21 cellular contexts compared by ENCODE assay signal in the genomic region with DNA sequence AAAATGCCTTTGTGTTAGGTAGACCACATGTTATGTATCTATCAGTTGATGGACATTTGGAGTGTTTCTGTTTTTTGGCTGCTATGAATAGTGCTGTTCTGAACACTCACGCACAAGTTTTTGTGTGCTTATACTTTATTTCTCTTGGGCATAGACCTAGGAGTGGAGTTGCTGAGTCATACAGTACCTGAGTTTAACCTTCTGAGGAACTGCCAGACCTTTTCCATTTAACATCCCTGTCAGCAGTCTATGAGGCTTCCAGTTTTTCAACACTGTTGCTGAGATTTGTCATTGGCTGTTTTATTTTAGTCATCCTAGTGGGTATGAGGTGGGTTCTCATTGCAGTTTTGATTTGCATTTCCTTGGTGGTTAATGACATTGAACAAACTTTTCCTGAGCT. TPM values are rescaled to one million over a fixed set of nuclear protein-coding genes. Genes with fewer than 3 reads are reported as not detected.
DNase-seq lines count a peak whose midpoint lies in the region; ATAC-seq and TF ChIP-seq lines count a peak whose summit lies in the region.
"Had no signal": no experiment of that assay in that cellular context is flagged by ENCODE, and none has a peak within 500 bp of the region (broad histone marks: within the 10 kb centered on the region; RNA-seq: fewer than 3 reads in every experiment).

No MANE protein-coding gene starts in this region.

- H3K9me3 Mint-ChIP-seq in activated T-cell treated with anti-CD3 and anti-CD28 coated beads, Interleukin-2, amount 50 U/mL, for 72 hours: no peaks in the 10 kb centered on the region
- H3K9me3 Mint-ChIP-seq: activated CD4-positive, alpha-beta T cell treated with anti-CD3 and anti-CD28 coated beads, Interleukin-2, amount 10 ng/mL, durations not matched to agents 24 days and 14 days; activated naive CD4-positive, alpha-beta T cell treated with anti-CD3 and anti-CD28 coated beads for 36 hours; CD4-positive, CD25-positive, alpha-beta regulatory T cell; nephron progenitor cell had no signal

- no peak overlapping the region for H3K4me3 ChIP-seq in LNCaP clone FGC (ENCODE audit: low read depth, low read length)
- no peak overlapping the region for H3K4me3 ChIP-seq in epithelial cell of esophagus (ENCODE audit: low read length)
- H3K4me3 ChIP-seq: prostate gland, vagina had no signal

- peak overlapping the region; percentile 39 to 57 for H3K4me3 Mint-ChIP-seq in activated T-cell treated with anti-CD3 and anti-CD28 coated beads, Interleukin-2, amount 50 U/mL, for 72 hours
- H3K4me3 Mint-ChIP-seq: activated CD4-positive, alpha-beta T cell treated with anti-CD3 and anti-CD28 coated beads, Interleukin-2, amount 10 ng/mL, durations not matched to agents 24 days and 14 days; activated naive CD4-positive, alpha-beta T cell treated with anti-CD3 and anti-CD28 coated beads for 36 hours; nephron progenitor cell had no signal

- DNase-seq in activated T-cell treated with anti-CD3 and anti-CD28 coated beads, Interleukin-2, amount 50 U/mL, for 72 hours: no peak
- no peak for DNase-seq in activated T-cell treated with anti-CD3 and anti-CD28 coated beads, Interleukin-2, amount 50 U/mL, for 1 hour
- DNase-seq in LNCaP clone FGC (ENCODE audit: low read depth) (peak; percentile 13), epithelial cell of esophagus (ENCODE audit: low read depth) (peak; percentile 46), renal cortical epithelial cell (ENCODE audit: low read depth) (peak; percentile 46), KG1 (lab: John Stamatoyannopoulos, UW) (no peak)
- DNase-seq in activated CD8-positive, alpha-beta memory T cell treated with anti-CD3 and anti-CD28 coated beads, Interleukin-2, amount 50 U/mL, for 48 hours: no peak
- DNase-seq: activated CD4-positive, alpha-beta T cell treated with anti-CD3 and anti-CD28 coated beads, Interleukin-2, amount 10 ng/mL, durations not matched to agents 24 days and 14 days; activated naive CD4-positive, alpha-beta T cell treated with anti-CD3 and anti-CD28 coated beads for 36 hours; CD4-positive, CD25-positive, alpha-beta regulatory T cell; H7; hypothalamus; IMR-90; islet precursor cell; NCI-H187; NCI-H446 treated with DMSO at 0.1 percent for 48 hours; nephron progenitor cell; NK-92 treated with Interleukin-12 subunit alpha and Interleukin-12 subunit beta, amount 100 ng/mL, for 24 hours had no signal

- H3K36me3 Mint-ChIP-seq in activated T-cell treated with anti-CD3 and anti-CD28 coated beads, Interleukin-2, amount 50 U/mL, for 72 hours (ENCODE audit: insufficient read depth in 2 of 2): peaks cover 3 to 4% of the 10 kb centered on the region in 2 donors
- H3K36me3 Mint-ChIP-seq: CD4-positive, CD25-positive, alpha-beta regulatory T cell had no signal

- H3K27me3 Mint-ChIP-seq in activated T-cell treated with anti-CD3 and anti-CD28 coated beads, Interleukin-2, amount 50 U/mL, for 72 hours (ENCODE audit: low read depth): peaks cover 15% of the 10 kb centered on the region

- peak; percentile 22 to 45 for ATAC-seq in activated T-cell treated with anti-CD3 and anti-CD28 coated beads, Interleukin-2, amount 50 U/mL, for 72 hours (replicated peaks in 1 of 2)
- ATAC-seq in HG03439 (IDR thresholded peaks at IDR 0.05; ENCODE audit: unreplicated experiment): no peak

- peaks cover 42% of the 10 kb centered on the region for H3K4me1 Mint-ChIP-seq in activated T-cell treated with anti-CD3 and anti-CD28 coated beads, Interleukin-2, amount 50 U/mL, for 72 hours (ENCODE audit: low read depth)

- no peak overlapping the region for H3K27ac Mint-ChIP-seq in activated T-cell treated with anti-CD3 and anti-CD28 coated beads, Interleukin-2, amount 50 U/mL, for 72 hours
- H3K27ac Mint-ChIP-seq: activated CD4-positive, alpha-beta T cell treated with anti-CD3 and anti-CD28 coated beads, Interleukin-2, amount 10 ng/mL, durations not matched to agents 24 days and 14 days; activated naive CD4-positive, alpha-beta T cell treated with anti-CD3 and anti-CD28 coated beads for 36 hours; CD4-positive, CD25-positive, alpha-beta regulatory T cell had no signal

- TF ChIP-seq CTCF in LNCaP clone FGC (IDR thresholded peaks at IDR 0.05; ENCODE audit: control insufficient read depth, extremely low read depth, insufficient read depth) (no peak), epithelial cell of esophagus (IDR thresholded peaks at IDR 0.05; ENCODE audit: insufficient read depth, low read depth, low read length, missing control alignments) (no peak)

RNA-seq across cellular contexts. Expression of a gene that starts 4.4 kb away (rescaled TPM):
- total RNA-seq in activated T-cell treated with anti-CD3 and anti-CD28 coated beads, Interleukin-2, amount 50 U/mL, for 72 hours: 10 to 100 TPM; 29.5 to 42.9 TPM
- 254 and 450 TPM in 2 replicates for total RNA-seq in renal cortical epithelial cell

Comparison
In these comparisons a context has a peak if more than half of its experiments do, and no peak if none do; other contexts are left out.
1. DNase-seq: peak in LNCaP clone FGC (single experiment), epithelial cell of esophagus (single experiment) and renal cortical epithelial cell (single experiment); none in activated T-cell treated with anti-CD3 and anti-CD28 coated beads, Interleukin-2, amount 50 U/mL, for 72 hours (0 of 2), activated T-cell treated with anti-CD3 and anti-CD28 coated beads, Interleukin-2, amount 50 U/mL, for 1 hour (single experiment), activated CD8-positive, alpha-beta memory T cell treated with anti-CD3 and anti-CD28 coated beads, Interleukin-2, amount 50 U/mL, for 48 hours (single experiment) and KG1 (single experiment).